1 cellular context compared by ENCODE assay signal in the genomic region with DNA sequence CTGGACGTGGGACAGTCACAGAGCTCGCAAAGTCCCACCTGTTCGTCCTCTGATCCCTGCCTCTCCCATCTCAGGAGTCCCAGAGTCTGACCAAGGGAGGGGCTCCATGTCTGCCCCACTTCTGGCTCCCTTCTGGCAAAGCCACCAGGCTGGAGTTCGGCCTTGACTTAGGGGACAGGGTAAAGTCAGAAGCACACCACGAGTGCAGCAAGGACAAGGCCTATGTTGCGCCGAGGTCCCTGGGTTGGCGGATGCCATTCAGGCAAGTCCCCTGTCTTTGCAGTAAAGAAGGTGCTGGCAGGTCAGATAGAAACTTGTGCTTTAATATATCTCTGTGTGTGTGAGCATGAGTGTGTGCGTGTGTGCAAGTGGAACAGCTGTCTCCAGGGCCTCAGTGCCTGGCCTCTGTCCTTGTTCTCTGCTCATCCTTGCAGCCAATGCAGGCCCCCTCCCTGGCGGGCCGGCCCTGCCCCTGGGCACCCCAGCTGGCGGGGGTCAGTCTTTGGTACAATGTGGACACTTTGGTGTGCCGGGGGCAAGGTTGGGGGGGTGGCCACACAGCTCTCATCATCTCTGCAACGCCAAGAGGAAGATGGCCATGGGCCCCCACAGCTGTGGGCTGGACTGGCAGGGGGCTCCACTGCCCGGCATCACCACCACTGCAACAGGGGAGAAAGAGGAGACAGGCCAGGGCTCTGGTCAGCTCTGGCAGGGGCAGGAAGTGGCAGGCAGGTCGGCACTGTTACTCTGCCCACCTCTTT.
TF ChIP-seq lines count a peak whose summit lies in the region.

No MANE protein-coding gene starts in this region.

TF ChIP-seq in IMR-90, 13 proteins besides CTCF, POLR2A, EP300 and RAD21:
- TF ChIP-seq, protein P1, sequence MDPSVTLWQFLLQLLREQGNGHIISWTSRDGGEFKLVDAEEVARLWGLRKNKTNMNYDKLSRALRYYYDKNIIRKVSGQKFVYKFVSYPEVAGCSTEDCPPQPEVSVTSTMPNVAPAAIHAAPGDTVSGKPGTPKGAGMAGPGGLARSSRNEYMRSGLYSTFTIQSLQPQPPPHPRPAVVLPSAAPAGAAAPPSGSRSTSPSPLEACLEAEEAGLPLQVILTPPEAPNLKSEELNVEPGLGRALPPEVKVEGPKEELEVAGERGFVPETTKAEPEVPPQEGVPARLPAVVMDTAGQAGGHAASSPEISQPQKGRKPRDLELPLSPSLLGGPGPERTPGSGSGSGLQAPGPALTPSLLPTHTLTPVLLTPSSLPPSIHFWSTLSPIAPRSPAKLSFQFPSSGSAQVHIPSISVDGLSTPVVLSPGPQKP (IDR thresholded peaks at IDR 0.05; ENCODE audit: borderline replicate concordance, low read depth, low read length) = no peak
- TF ChIP-seq CEBPB (IDR thresholded peaks at IDR 0.05; ENCODE audit: low read depth, low read length) = no peak
- TF ChIP-seq RCOR1 (IDR thresholded peaks at IDR 0.05; ENCODE audit: insufficient replicate concordance, low read length) = no peak
- TF ChIP-seq MXI1 (IDR thresholded peaks at IDR 0.05; ENCODE audit: borderline replicate concordance, low read depth, low read length) = no peak
- TF ChIP-seq MAZ (IDR thresholded peaks at IDR 0.05; ENCODE audit: borderline replicate concordance, low read depth, low read length) = no peak
- no peak for TF ChIP-seq BHLHE40 (IDR thresholded peaks at IDR 0.05; ENCODE audit: low read depth, low read length)
- no peak for TF ChIP-seq FOS (IDR thresholded peaks at IDR 0.05; ENCODE audit: low read depth, low read length)
- no peak for TF ChIP-seq SMC3 (IDR thresholded peaks at IDR 0.05; ENCODE audit: low read depth, low read length)
- TF ChIP-seq NFE2L2 (IDR thresholded peaks at IDR 0.05; ENCODE audit: low read depth, low read length) = no peak
- no peak for TF ChIP-seq RFX5 (IDR thresholded peaks at IDR 0.05; ENCODE audit: low read depth, low read length)
- TF ChIP-seq, protein P2, sequence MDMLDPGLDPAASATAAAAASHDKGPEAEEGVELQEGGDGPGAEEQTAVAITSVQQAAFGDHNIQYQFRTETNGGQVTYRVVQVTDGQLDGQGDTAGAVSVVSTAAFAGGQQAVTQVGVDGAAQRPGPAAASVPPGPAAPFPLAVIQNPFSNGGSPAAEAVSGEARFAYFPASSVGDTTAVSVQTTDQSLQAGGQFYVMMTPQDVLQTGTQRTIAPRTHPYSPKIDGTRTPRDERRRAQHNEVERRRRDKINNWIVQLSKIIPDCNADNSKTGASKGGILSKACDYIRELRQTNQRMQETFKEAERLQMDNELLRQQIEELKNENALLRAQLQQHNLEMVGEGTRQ (IDR thresholded peaks at IDR 0.05; ENCODE audit: low read depth, low read length) = no peak
- no peak for TF ChIP-seq CHD1 (IDR thresholded peaks at IDR 0.05; ENCODE audit: low read depth, low read length)
- no peak for TF ChIP-seq MAFK (IDR thresholded peaks at IDR 0.05; ENCODE audit: low read depth, low read length)
